ENCODE assay signal across 17 cellular contexts in genomic region chr20:62348604-62349003, GRCh38. TPM values are rescaled to one million over a fixed set of nuclear protein-coding genes. Genes with fewer than 3 reads are reported as not detected.
DNase-seq lines count a peak whose midpoint lies in the region; ATAC-seq, FAIRE-seq and TF ChIP-seq lines count a peak whose summit lies in the region.
"Had no signal": no experiment of that assay in that cellular context is flagged by ENCODE, and none has a peak within 500 bp of the region (broad histone marks: within the 10 kb centered on the region; RNA-seq: fewer than 3 reads in every experiment).

No MANE protein-coding gene starts in this region.

- CTCF ChIA-PET in HepG2 (lab: Yijun Ruan, JAX; ENCODE audit: low intra/inter-chr PET ratio, low total read pairs): no interaction called here
- CTCF ChIA-PET in K562 (lab: Yijun Ruan, JAX; ENCODE audit: low intra/inter-chr PET ratio): no interaction called here

- POLR2A ChIA-PET in HepG2 (lab: Yijun Ruan, JAX): interaction anchor here (0.7 to 5.8 kb wide), 2 partner anchors 21 to 27 kb away, joined by 4 to 62 read pairs; partner anchors contain the start of gene LAMA5
- POLR2A ChIA-PET in K562 (lab: Yijun Ruan, JAX): interaction anchor here (0.9 kb wide), 1 partner anchor 9 kb away, joined by 3 read pairs; no protein-coding TSS in a partner anchor

- H3K27me3 ChIP-seq in HepG2 (ENCODE audit: control insufficient read depth in 1 of 2, insufficient read depth in 2 of 2, low read length in 2 of 2) (no peaks in the 10 kb centered on the region), right lobe of liver (no peaks in the 10 kb centered on the region), K562 (ENCODE audit: control insufficient read depth in 2 of 2, insufficient read depth in 2 of 2, low read length in 2 of 2) (no peaks in the 10 kb centered on the region)
- H3K27me3 ChIP-seq: BE2C had no signal

- H3K9me3 ChIP-seq in HepG2 (ENCODE audit: low read length) (no peaks in the 10 kb centered on the region), right lobe of liver (no peaks in the 10 kb centered on the region), K562 (replicated peaks; ENCODE audit: control insufficient read depth, insufficient read depth, low read depth, low read length) (no peaks in the 10 kb centered on the region)
- H3K9me3 ChIP-seq: BE2C, HAP-1 had no signal

- H3K27me3 Mint-ChIP-seq in progenitor cell of endocrine pancreas: no peaks in the 10 kb centered on the region
- H3K27me3 Mint-ChIP-seq: CD4-positive, alpha-beta memory T cell had no signal

- no peak overlapping the region for H2AFZ ChIP-seq in HepG2 (ENCODE audit: low read length)
- H2AFZ ChIP-seq in K562 (ENCODE audit: low read depth, low read length): no peak overlapping the region

- 100% methylated on average over 1 of the region's 1 CpG for WGBS in HepG2 (ENCODE audit: low lambda C conversion rate)
- WGBS in right lobe of liver (ENCODE audit: insufficient coverage, low coverage, low lambda C conversion rate, missing lambda C conversion rate): 100% methylated on average over 1 of the region's 1 CpG
- 100% methylated on average over 1 of the region's 1 CpG for WGBS in K562 (ENCODE audit: insufficient coverage, low coverage, missing lambda C conversion rate)

- TF ChIP-seq RAD21 in HepG2 (CRISPR knock-in tag; IDR thresholded peaks at IDR 0.05) (no peak), K562 (CRISPR knock-in tag; conservative IDR thresholded peaks at IDR 0.05 in 1 of 2, IDR thresholded peaks at IDR 0.05 in 1 of 2) (no peak)

- H3K27ac ChIP-seq in HepG2 (ENCODE audit: extremely low read length, insufficient read depth, low read length) (no peak overlapping the region), right lobe of liver (no peak overlapping the region), K562 (ENCODE audit: extremely low read depth, low read depth, low read length) (no peak overlapping the region)
- H3K27ac ChIP-seq: C4-2B had no signal

- H3K4me1 ChIP-seq in HepG2 (ENCODE audit: insufficient read depth, low read length) (peaks cover 26% of the 10 kb centered on the region), right lobe of liver (peaks cover 0 to 15% (median 0%) of the 10 kb centered on the region in 4 donors), K562 (replicated peaks in 1 of 2; ENCODE audit: control insufficient read depth in 2 of 2, insufficient read depth in 2 of 2, low read length in 2 of 2) (peaks cover 0 to 37% of the 10 kb centered on the region in 2 experiments; a peak in 1 of 5 replicates)
- H3K4me1 ChIP-seq: HAP-1 had no signal

- no peak for TF ChIP-seq POLR2A in HepG2 (IDR thresholded peaks at IDR 0.05; ENCODE audit: insufficient read depth in 1 of 2, low read depth in 2 of 2, low read length in 2 of 2)
- no peak for TF ChIP-seq POLR2A in right lobe of liver (IDR thresholded peaks at IDR 0.05)
- TF ChIP-seq POLR2A in K562 (conservative IDR thresholded peaks at IDR 0.05): no peak

- H3K36me3 Mint-ChIP-seq in progenitor cell of endocrine pancreas (ENCODE audit: insufficient read depth): peaks cover 24% of the 10 kb centered on the region
- H3K36me3 Mint-ChIP-seq: CD4-positive, alpha-beta memory T cell had no signal

- H3K4me2 ChIP-seq in HepG2 (ENCODE audit: low read depth, low read length): no peak overlapping the region
- H3K4me2 ChIP-seq in K562 (ENCODE audit: insufficient read depth, low read length): no peak overlapping the region

- H3K4me3 Mint-ChIP-seq in progenitor cell of endocrine pancreas (ENCODE audit: low read depth): no peak overlapping the region
- H3K4me3 Mint-ChIP-seq: HFFc6 had no signal

- H3K9ac ChIP-seq in HepG2 (ENCODE audit: insufficient read depth, low read depth, low read length) (no peak overlapping the region), K562 (ENCODE audit: insufficient read depth in 1 of 2, low read depth in 2 of 2, low read length in 2 of 2) (no peak overlapping the region)

- H3K4me1 Mint-ChIP-seq in progenitor cell of endocrine pancreas (ENCODE audit: low read depth): no peaks in the 10 kb centered on the region

- intact Hi-C loops in HepG2 (cut with micrococcal nuclease; ENCODE audit: unreplicated experiment) (no loop called here), right lobe of liver (cut with DNase I) (no loop called here), K562 (cut with micrococcal nuclease) (no loop called here)

- H3K4me3 ChIP-seq in HepG2 (replicated peaks in 1 of 3; ENCODE audit: insufficient read depth in 1 of 3, low read depth in 2 of 3, low read length in 3 of 3): no peak overlapping the region
- H3K4me3 ChIP-seq in right lobe of liver: no peak overlapping the region
- H3K4me3 ChIP-seq in K562: no peak overlapping the region
- H3K4me3 ChIP-seq: HAP-1 had no signal

- peaks cover 8% of the 10 kb centered on the region for H3K9me3 Mint-ChIP-seq in progenitor cell of endocrine pancreas (ENCODE audit: low read depth)

- TF ChIP-seq EP300 in HepG2 (IDR thresholded peaks at IDR 0.05; ENCODE audit: low read depth in 2 of 2, low read length in 2 of 2) (no peak), HepG2 (CRISPR knock-in tag; IDR thresholded peaks at IDR 0.05; ENCODE audit: borderline replicate concordance) (no peak), K562 (IDR thresholded peaks at IDR 0.05; ENCODE audit: low read length) (no peak)

- ATAC-seq in HepG2 (no peak), right lobe of liver (no peak), K562 (no peak)

- BruUV-seq in HepG2 (replicated peaks; lab: Mats Ljungman, UMichigan): no TSS peak
- no TSS peak for BruUV-seq in K562 (replicated peaks; lab: Mats Ljungman, UMichigan)

- H4K20me1 ChIP-seq in HepG2 (ENCODE audit: insufficient read depth, low read length): peaks cover 3% of the 10 kb centered on the region; the same call in 1 of the 2 replicates
- no peaks in the 10 kb centered on the region for H4K20me1 ChIP-seq in K562 (replicated peaks; ENCODE audit: control insufficient read depth, insufficient read depth, low read length)

- H3K79me2 ChIP-seq in HepG2 (ENCODE audit: insufficient read depth, low read length) (peaks cover 4% of the 10 kb centered on the region), K562 (ENCODE audit: control insufficient read depth, insufficient read depth, low read length) (no peaks in the 10 kb centered on the region)

- in situ Hi-C loops in HepG2 (cut with HindIII; ENCODE audit: extremely low pct_ligation_motif_present, low pct_unique_long_range_greater_than_20kb): no loop called here
- in situ Hi-C loops in K562 (cut with MboI): no loop called here

- H3K27ac Mint-ChIP-seq in progenitor cell of endocrine pancreas: peak overlapping the region; percentile 13
- H3K27ac Mint-ChIP-seq: HFFc6 had no signal

- peaks cover 2% of the 10 kb centered on the region for H3K9me1 ChIP-seq in K562 (ENCODE audit: control insufficient read depth, insufficient read depth, low read length)

- peaks cover 36 to 61% of the 10 kb centered on the region in 2 experiments for H3K36me3 ChIP-seq in HepG2 (replicated peaks in 1 of 2; ENCODE audit: control insufficient read depth in 1 of 2, insufficient read depth in 2 of 2, low read length in 2 of 2)
- peaks cover 0 to 6% (median 0%) of the 10 kb centered on the region in 4 donors for H3K36me3 ChIP-seq in right lobe of liver
- H3K36me3 ChIP-seq in K562 (ENCODE audit: control insufficient read depth, insufficient read depth, low read length): peaks cover 73% of the 10 kb centered on the region
- H3K36me3 ChIP-seq: BE2C had no signal

- DNase-seq in HepG2 (ENCODE audit: low spot score): no peak
- no peak for DNase-seq in right lobe of liver
- peak in 1 of 4 experiments; percentile 36 for DNase-seq in K562 (ENCODE audit: extremely low read depth in 1 of 4, low spot score in 3 of 4)
- DNase-seq in progenitor cell of endocrine pancreas (ENCODE audit: low spot score, unreplicated experiment): no peak
- no peak for DNase-seq in stimulated activated CD4-positive, alpha-beta T cell treated with anti-CD3 and anti-CD28 coated beads, Interleukin-12 subunit alpha, Interleukin-12 subunit beta, amount 100 ng/mL, for 4 hours
- DNase-seq in A172 (ENCODE audit: low spot score): no peak
- no peak for DNase-seq in OCI-M1 (lab: John Stamatoyannopoulos, UW)
- DNase-seq: BE2C, COR-L47, DMS53, GF-D8, HFFc6 had no signal

- TF ChIP-seq CTCF in HepG2 (CRISPR knock-in tag; IDR thresholded peaks at IDR 0.05) (no peak), right lobe of liver (IDR thresholded peaks at IDR 0.05) (no peak), K562 (IDR thresholded peaks at IDR 0.05 in 2 of 3, conservative IDR thresholded peaks at IDR 0.05 in 1 of 3; ENCODE audit: insufficient read depth in 2 of 3, low read depth in 1 of 3, low read length in 3 of 3) (no peak), progenitor cell of endocrine pancreas (IDR thresholded peaks at IDR 0.05; ENCODE audit: unreplicated experiment) (no peak)

- no peak for FAIRE-seq in HepG2 (lab: Jason Lieb, UNC)
- FAIRE-seq in K562 (lab: Jason Lieb, UNC): no peak
- FAIRE-seq: A204.1, H1 had no signal

RNA-seq across cellular contexts. Expression of gene LAMA5, which starts 18.5 kb away (rescaled TPM):
- total RNA-seq in HepG2 (2016; rRNA removed; fragmentation: Illumina TruSeq; extraction: Trizol): 28.5 and 44.7 TPM in 2 replicates
- 32.2 and 40.1 TPM in 2 replicates for total RNA-seq in HepG2 (2016; cell fraction: cytosol; rRNA removed; fragmentation: Illumina TruSeq; extraction: Trizol; ENCODE audit: low read depth)
- 24.0 and 53.5 TPM in 2 replicates for total RNA-seq in HepG2 (2016; cell fraction: insoluble cytoplasmic fraction; rRNA removed; fragmentation: Illumina TruSeq; extraction: Trizol)
- total RNA-seq in HepG2 (2016; cell fraction: membrane; rRNA removed; fragmentation: Illumina TruSeq; extraction: Trizol): 23.5 and 24.2 TPM in 2 replicates
- 108 and 131 TPM in 2 replicates for total RNA-seq in HepG2 (2016; cell fraction: nucleus; rRNA removed; fragmentation: Illumina TruSeq; extraction: Trizol)
- polyA plus RNA-seq in HepG2 (2011; rRNA removed): 21.0 and 22.7 TPM in 2 replicates
- polyA plus RNA-seq in HepG2 (2011; cell fraction: cytosol; rRNA removed): 9.5 and 17.6 TPM in 2 replicates
- 504 and 754 TPM in 2 replicates for polyA plus RNA-seq in HepG2 (2011; cell fraction: nucleus; rRNA removed)
- polyA plus RNA-seq in HepG2 (2012): 96.2 and 135 TPM in 2 replicates
- polyA plus RNA-seq in HepG2 (2016; cell fraction: cytosol; fragmentation: Illumina TruSeq; extraction: Trizol; ENCODE audit: low read depth): 12.5 and 12.7 TPM in 2 replicates
- 34.3 and 49.3 TPM in 2 replicates for polyA plus RNA-seq in HepG2 (2016; cell fraction: insoluble cytoplasmic fraction; fragmentation: Illumina TruSeq; extraction: Trizol; ENCODE audit: low read depth)
- 14.2 and 17.2 TPM in 2 replicates for polyA plus RNA-seq in HepG2 (2016; cell fraction: membrane; fragmentation: Illumina TruSeq; extraction: Trizol; ENCODE audit: low read depth)
- 598 and 620 TPM in 2 replicates for polyA plus RNA-seq in HepG2 (2016; cell fraction: nucleus; fragmentation: Illumina TruSeq; extraction: Trizol; ENCODE audit: insufficient read depth, low read depth)
- polyA minus RNA-seq in HepG2 (2011; rRNA and poly(A)+ RNA removed; ENCODE audit: low replicate concordance): 26.2 and 35.7 TPM in 2 replicates
- 23.2 and 27.1 TPM in 2 replicates for polyA minus RNA-seq in HepG2 (2011; cell fraction: cytosol; rRNA and poly(A)+ RNA removed)
- 70.0 and 71.2 TPM in 2 replicates for polyA minus RNA-seq in HepG2 (2011; cell fraction: nucleus; rRNA and poly(A)+ RNA removed)
- 10 to 100 TPM; 30.3 to 80.8 (median 47.1) TPM for total RNA-seq in right lobe of liver
- 218 and 612 TPM in 2 replicates for total RNA-seq in K562 (2011; cell fraction: chromatin; rRNA removed; ENCODE audit: low replicate concordance)
- total RNA-seq in K562 (2011; cell fraction: nucleolus; rRNA removed): 256 and 378 TPM in 2 replicates
- total RNA-seq in K562 (2011; cell fraction: nucleoplasm; rRNA removed): 206 and 238 TPM in 2 replicates
- 26.4 and 38.3 TPM in 2 replicates for total RNA-seq in K562 (2014; rRNA removed)
- 2.2 and 3.2 TPM in 2 replicates for total RNA-seq in K562 (2014; rRNA removed; fragmentation: Illumina TruSeq; extraction: Trizol)
- total RNA-seq in K562 (2015; rRNA removed; fragmentation: Illumina TruSeq; extraction: Trizol): 11.3 and 11.7 TPM in 2 replicates
- total RNA-seq in K562 (2021): 86.4 and 101 TPM in 2 replicates
- polyA plus RNA-seq in K562 (2011; rRNA removed): 4.4 and 10.0 TPM in 2 replicates
- polyA plus RNA-seq in K562 (2011; cell fraction: cytosol; rRNA removed): 3.9 and 11.1 TPM in 2 replicates
- polyA plus RNA-seq in K562 (2011; cell fraction: nucleus; rRNA removed): 130 and 166 TPM in 2 replicates
- polyA plus RNA-seq in K562 (2012): 49.7 and 63.1 TPM in 2 replicates
- 7.8 and 20.0 TPM in 2 replicates for polyA plus RNA-seq in K562 (2014; fragmentation: Illumina TruSeq; extraction: Trizol)
- under 1 TPM; 0.31 to 0.48 TPM for polyA plus RNA-seq in K562 (2014; fragmentation: Nextera tagmentation; extraction: Ambion mirVana)
- 60.2 and 67.3 TPM in 2 replicates for polyA plus RNA-seq in K562 (2014; rRNA removed)
- 1.5 and 1.9 TPM in 2 replicates for polyA minus RNA-seq in K562 (2011; rRNA and poly(A)+ RNA removed)
- 11.0 and 21.3 TPM in 2 replicates for polyA minus RNA-seq in K562 (2011; cell fraction: cytosol; rRNA and poly(A)+ RNA removed)
- polyA minus RNA-seq in K562 (2011; cell fraction: nucleus; rRNA and poly(A)+ RNA removed): 33.7 and 42.1 TPM in 2 replicates
- total RNA-seq in progenitor cell of endocrine pancreas: 248 and 252 TPM in 2 replicates
- total RNA-seq in A172 (2014; rRNA removed; shearing (Covaris generic)): 63.8 and 81.2 TPM in 2 replicates
- polyA plus RNA-seq: CD4-positive, alpha-beta memory T cell had no signal

RNA-seq across cellular contexts. Expression of gene RPS21, which starts 38.3 kb away (rescaled TPM):
- total RNA-seq in HepG2 (2016; rRNA removed; fragmentation: Illumina TruSeq; extraction: Trizol) (2,584 and 2,647 TPM in 2 replicates), right lobe of liver (100 to 1,000 TPM; 339 to 696 (median 413) TPM), K562 (2014; rRNA removed) (1,801 and 2,504 TPM in 2 replicates), K562 (2014; rRNA removed; fragmentation: Illumina TruSeq; extraction: Trizol) (1,196 and 1,380 TPM in 2 replicates), K562 (2015; rRNA removed; fragmentation: Illumina TruSeq; extraction: Trizol) (1,567 and 1,716 TPM in 2 replicates), K562 (2021) (3,091 and 3,491 TPM in 2 replicates), progenitor cell of endocrine pancreas (1,160 and 1,251 TPM in 2 replicates)
- total RNA-seq in HepG2 (2016; cell fraction: cytosol; rRNA removed; fragmentation: Illumina TruSeq; extraction: Trizol; ENCODE audit: low read depth): 3,497 and 3,511 TPM in 2 replicates
- 2,606 and 2,768 TPM in 2 replicates for total RNA-seq in HepG2 (2016; cell fraction: insoluble cytoplasmic fraction; rRNA removed; fragmentation: Illumina TruSeq; extraction: Trizol)
- 4,939 and 5,761 TPM in 2 replicates for total RNA-seq in HepG2 (2016; cell fraction: membrane; rRNA removed; fragmentation: Illumina TruSeq; extraction: Trizol)
- total RNA-seq in HepG2 (2016; cell fraction: nucleus; rRNA removed; fragmentation: Illumina TruSeq; extraction: Trizol): 1,156 and 1,166 TPM in 2 replicates
- polyA plus RNA-seq in HepG2 (2011; rRNA removed) (9,925 and 11,063 TPM in 2 replicates), K562 (2011; rRNA removed) (5,647 and 7,256 TPM in 2 replicates), K562 (2014; fragmentation: Illumina TruSeq; extraction: Trizol) (1,908 and 2,386 TPM in 2 replicates), K562 (2014; fragmentation: Nextera tagmentation; extraction: Ambion mirVana) (1,000 to 10,000 TPM; 3,588 to 3,968 TPM), K562 (2014; rRNA removed) (3,958 and 4,439 TPM in 2 replicates)
- 11,031 and 15,081 TPM in 2 replicates for polyA plus RNA-seq in HepG2 (2011; cell fraction: cytosol; rRNA removed)
- 5,156 and 5,267 TPM in 2 replicates for polyA plus RNA-seq in HepG2 (2011; cell fraction: nucleus; rRNA removed)
- 6,658 and 8,852 TPM in 2 replicates for polyA plus RNA-seq in HepG2 (2012)
- 5,362 and 5,590 TPM in 2 replicates for polyA plus RNA-seq in HepG2 (2016; cell fraction: cytosol; fragmentation: Illumina TruSeq; extraction: Trizol; ENCODE audit: low read depth)
- 3,197 and 3,428 TPM in 2 replicates for polyA plus RNA-seq in HepG2 (2016; cell fraction: insoluble cytoplasmic fraction; fragmentation: Illumina TruSeq; extraction: Trizol; ENCODE audit: low read depth)
- 5,998 and 6,820 TPM in 2 replicates for polyA plus RNA-seq in HepG2 (2016; cell fraction: membrane; fragmentation: Illumina TruSeq; extraction: Trizol; ENCODE audit: low read depth)
- 2,753 and 2,989 TPM in 2 replicates for polyA plus RNA-seq in HepG2 (2016; cell fraction: nucleus; fragmentation: Illumina TruSeq; extraction: Trizol; ENCODE audit: insufficient read depth, low read depth)
- 2,340 and 3,999 TPM in 2 replicates for polyA minus RNA-seq in HepG2 (2011; rRNA and poly(A)+ RNA removed; ENCODE audit: low replicate concordance)
- polyA minus RNA-seq in HepG2 (2011; cell fraction: cytosol; rRNA and poly(A)+ RNA removed): 1,154 and 1,167 TPM in 2 replicates
- polyA minus RNA-seq in HepG2 (2011; cell fraction: nucleus; rRNA and poly(A)+ RNA removed): 809 and 896 TPM in 2 replicates
- 256 and 439 TPM in 2 replicates for total RNA-seq in K562 (2011; cell fraction: chromatin; rRNA removed; ENCODE audit: low replicate concordance)
- 1,390 and 1,394 TPM in 2 replicates for total RNA-seq in K562 (2011; cell fraction: nucleolus; rRNA removed)
- 1,168 and 2,200 TPM in 2 replicates for total RNA-seq in K562 (2011; cell fraction: nucleoplasm; rRNA removed)
- polyA plus RNA-seq in K562 (2011; cell fraction: cytosol; rRNA removed): 8,200 and 10,658 TPM in 2 replicates
- 3,206 and 5,803 TPM in 2 replicates for polyA plus RNA-seq in K562 (2011; cell fraction: nucleus; rRNA removed)
- polyA plus RNA-seq in K562 (2012): 4,519 and 5,994 TPM in 2 replicates
- polyA minus RNA-seq in K562 (2011; rRNA and poly(A)+ RNA removed): 1,429 and 1,744 TPM in 2 replicates
- 755 and 891 TPM in 2 replicates for polyA minus RNA-seq in K562 (2011; cell fraction: cytosol; rRNA and poly(A)+ RNA removed)
- 430 and 792 TPM in 2 replicates for polyA minus RNA-seq in K562 (2011; cell fraction: nucleus; rRNA and poly(A)+ RNA removed)
- total RNA-seq in A172 (2014; rRNA removed; shearing (Covaris generic)): 2,286 and 2,536 TPM in 2 replicates

RNA-seq across cellular contexts. Expression of gene ADRM1, which starts 45.8 kb away (rescaled TPM):
- total RNA-seq in HepG2 (2016; rRNA removed; fragmentation: Illumina TruSeq; extraction: Trizol) (143 and 154 TPM in 2 replicates), right lobe of liver (100 to 1,000 TPM in 2 of 6 experiments, 10 to 100 TPM in 4; 49.5 to 139 (median 55.7) TPM), K562 (2014; rRNA removed) (223 and 261 TPM in 2 replicates), K562 (2014; rRNA removed; fragmentation: Illumina TruSeq; extraction: Trizol) (22.5 and 32.1 TPM in 2 replicates), K562 (2015; rRNA removed; fragmentation: Illumina TruSeq; extraction: Trizol) (125 and 136 TPM in 2 replicates), K562 (2021) (159 and 160 TPM in 2 replicates), progenitor cell of endocrine pancreas (66.2 and 67.1 TPM in 2 replicates)
- total RNA-seq in HepG2 (2016; cell fraction: cytosol; rRNA removed; fragmentation: Illumina TruSeq; extraction: Trizol; ENCODE audit: low read depth): 51.6 and 53.2 TPM in 2 replicates
- 149 and 159 TPM in 2 replicates for total RNA-seq in HepG2 (2016; cell fraction: insoluble cytoplasmic fraction; rRNA removed; fragmentation: Illumina TruSeq; extraction: Trizol)
- total RNA-seq in HepG2 (2016; cell fraction: membrane; rRNA removed; fragmentation: Illumina TruSeq; extraction: Trizol): 59.3 and 62.8 TPM in 2 replicates
- 76.2 and 86.5 TPM in 2 replicates for total RNA-seq in HepG2 (2016; cell fraction: nucleus; rRNA removed; fragmentation: Illumina TruSeq; extraction: Trizol)
- polyA plus RNA-seq in HepG2 (2011; rRNA removed) (92.9 and 106 TPM in 2 replicates), K562 (2011; rRNA removed) (57.6 and 67.4 TPM in 2 replicates), K562 (2014; fragmentation: Illumina TruSeq; extraction: Trizol) (49.3 and 107 TPM in 2 replicates), K562 (2014; fragmentation: Nextera tagmentation; extraction: Ambion mirVana) (10 to 100 TPM in 1 of 2 experiments, 1 to 10 TPM in 1; 5.0 to 21.6 TPM), K562 (2014; rRNA removed) (192 and 201 TPM in 2 replicates)
- 90.4 and 144 TPM in 2 replicates for polyA plus RNA-seq in HepG2 (2011; cell fraction: cytosol; rRNA removed)
- polyA plus RNA-seq in HepG2 (2011; cell fraction: nucleus; rRNA removed): 158 and 185 TPM in 2 replicates
- 62.1 and 86.3 TPM in 2 replicates for polyA plus RNA-seq in HepG2 (2012)
- polyA plus RNA-seq in HepG2 (2016; cell fraction: cytosol; fragmentation: Illumina TruSeq; extraction: Trizol; ENCODE audit: low read depth): 50.3 and 52.6 TPM in 2 replicates
- 185 and 189 TPM in 2 replicates for polyA plus RNA-seq in HepG2 (2016; cell fraction: insoluble cytoplasmic fraction; fragmentation: Illumina TruSeq; extraction: Trizol; ENCODE audit: low read depth)
- polyA plus RNA-seq in HepG2 (2016; cell fraction: membrane; fragmentation: Illumina TruSeq; extraction: Trizol; ENCODE audit: low read depth): 54.2 and 55.6 TPM in 2 replicates
- polyA plus RNA-seq in HepG2 (2016; cell fraction: nucleus; fragmentation: Illumina TruSeq; extraction: Trizol; ENCODE audit: insufficient read depth, low read depth): 165 and 171 TPM in 2 replicates
- polyA minus RNA-seq in HepG2 (2011; rRNA and poly(A)+ RNA removed; ENCODE audit: low replicate concordance): 92.6 and 107 TPM in 2 replicates
- polyA minus RNA-seq in HepG2 (2011; cell fraction: cytosol; rRNA and poly(A)+ RNA removed): 50.7 and 55.0 TPM in 2 replicates
- 47.2 and 49.4 TPM in 2 replicates for polyA minus RNA-seq in HepG2 (2011; cell fraction: nucleus; rRNA and poly(A)+ RNA removed)
- 21.6 and 87.3 TPM in 2 replicates for total RNA-seq in K562 (2011; cell fraction: chromatin; rRNA removed; ENCODE audit: low replicate concordance)
- 87.6 and 87.7 TPM in 2 replicates for total RNA-seq in K562 (2011; cell fraction: nucleolus; rRNA removed)
- 41.0 and 41.6 TPM in 2 replicates for total RNA-seq in K562 (2011; cell fraction: nucleoplasm; rRNA removed)
- polyA plus RNA-seq in K562 (2011; cell fraction: cytosol; rRNA removed): 69.2 and 237 TPM in 2 replicates
- 65.6 and 116 TPM in 2 replicates for polyA plus RNA-seq in K562 (2011; cell fraction: nucleus; rRNA removed)
- 109 and 153 TPM in 2 replicates for polyA plus RNA-seq in K562 (2012)
- polyA minus RNA-seq in K562 (2011; rRNA and poly(A)+ RNA removed): 16.1 and 32.6 TPM in 2 replicates
- polyA minus RNA-seq in K562 (2011; cell fraction: cytosol; rRNA and poly(A)+ RNA removed): 51.8 and 55.0 TPM in 2 replicates
- polyA minus RNA-seq in K562 (2011; cell fraction: nucleus; rRNA and poly(A)+ RNA removed): 42.8 and 44.0 TPM in 2 replicates
- 329 and 402 TPM in 2 replicates for total RNA-seq in A172 (2014; rRNA removed; shearing (Covaris generic))

RNA-seq across cellular contexts. Expression of gene CABLES2, which starts 58.5 kb away (rescaled TPM):
- total RNA-seq in HepG2 (2016; rRNA removed; fragmentation: Illumina TruSeq; extraction: Trizol): 9.7 and 10.2 TPM in 2 replicates
- 3.4 and 4.0 TPM in 2 replicates for total RNA-seq in HepG2 (2016; cell fraction: cytosol; rRNA removed; fragmentation: Illumina TruSeq; extraction: Trizol; ENCODE audit: low read depth)
- total RNA-seq in HepG2 (2016; cell fraction: insoluble cytoplasmic fraction; rRNA removed; fragmentation: Illumina TruSeq; extraction: Trizol): 9.2 and 9.3 TPM in 2 replicates
- 13.2 and 14.3 TPM in 2 replicates for total RNA-seq in HepG2 (2016; cell fraction: membrane; rRNA removed; fragmentation: Illumina TruSeq; extraction: Trizol)
- 5.6 and 7.3 TPM in 2 replicates for total RNA-seq in HepG2 (2016; cell fraction: nucleus; rRNA removed; fragmentation: Illumina TruSeq; extraction: Trizol)
- polyA plus RNA-seq in HepG2 (2011; rRNA removed): 5.2 and 5.9 TPM in 2 replicates
- 4.8 and 5.4 TPM in 2 replicates for polyA plus RNA-seq in HepG2 (2011; cell fraction: cytosol; rRNA removed)
- polyA plus RNA-seq in HepG2 (2011; cell fraction: nucleus; rRNA removed): 6.8 and 7.6 TPM in 2 replicates
- polyA plus RNA-seq in HepG2 (2012): 4.7 and 5.4 TPM in 2 replicates
- polyA plus RNA-seq in HepG2 (2016; cell fraction: cytosol; fragmentation: Illumina TruSeq; extraction: Trizol; ENCODE audit: low read depth): 7.5 and 8.3 TPM in 2 replicates
- 20.6 and 26.7 TPM in 2 replicates for polyA plus RNA-seq in HepG2 (2016; cell fraction: insoluble cytoplasmic fraction; fragmentation: Illumina TruSeq; extraction: Trizol; ENCODE audit: low read depth)
- polyA plus RNA-seq in HepG2 (2016; cell fraction: membrane; fragmentation: Illumina TruSeq; extraction: Trizol; ENCODE audit: low read depth): 20.0 and 22.1 TPM in 2 replicates
- polyA plus RNA-seq in HepG2 (2016; cell fraction: nucleus; fragmentation: Illumina TruSeq; extraction: Trizol; ENCODE audit: insufficient read depth, low read depth): 18.8 and 19.3 TPM in 2 replicates
- polyA minus RNA-seq in HepG2 (2011; rRNA and poly(A)+ RNA removed; ENCODE audit: low replicate concordance): 5.3 and 6.3 TPM in 2 replicates
- polyA minus RNA-seq in HepG2 (2011; cell fraction: cytosol; rRNA and poly(A)+ RNA removed): 4.9 and 6.3 TPM in 2 replicates
- 4.8 and 5.2 TPM in 2 replicates for polyA minus RNA-seq in HepG2 (2011; cell fraction: nucleus; rRNA and poly(A)+ RNA removed)
- total RNA-seq in right lobe of liver: 1 to 10 TPM; 1.4 to 2.9 (median 2.5) TPM
- 3.6 and 7.1 TPM in 2 replicates for total RNA-seq in K562 (2011; cell fraction: chromatin; rRNA removed; ENCODE audit: low replicate concordance)
- total RNA-seq in K562 (2011; cell fraction: nucleolus; rRNA removed): 3.0 and 3.3 TPM in 2 replicates
- 2.5 and 3.0 TPM in 2 replicates for total RNA-seq in K562 (2011; cell fraction: nucleoplasm; rRNA removed)
- 1.2 and 2.0 TPM in 2 replicates for total RNA-seq in K562 (2014; rRNA removed)
- 0.93 and 1.3 TPM in 2 replicates for total RNA-seq in K562 (2014; rRNA removed; fragmentation: Illumina TruSeq; extraction: Trizol)
- 1.4 and 1.6 TPM in 2 replicates for total RNA-seq in K562 (2015; rRNA removed; fragmentation: Illumina TruSeq; extraction: Trizol)
- total RNA-seq in K562 (2021): 3.7 and 4.2 TPM in 2 replicates
- polyA plus RNA-seq in K562 (2011; rRNA removed): 2.2 and 2.5 TPM in 2 replicates
- polyA plus RNA-seq in K562 (2011; cell fraction: cytosol; rRNA removed): 2.6 and 3.8 TPM in 2 replicates
- 5.3 and 9.0 TPM in 2 replicates for polyA plus RNA-seq in K562 (2011; cell fraction: nucleus; rRNA removed)
- 3.9 and 7.7 TPM in 2 replicates for polyA plus RNA-seq in K562 (2012)
- 2.7 and 3.2 TPM in 2 replicates for polyA plus RNA-seq in K562 (2014; fragmentation: Illumina TruSeq; extraction: Trizol)
- polyA plus RNA-seq in K562 (2014; fragmentation: Nextera tagmentation; extraction: Ambion mirVana): under 1 TPM; 0.46 to 0.72 TPM
- 2.1 and 2.2 TPM in 2 replicates for polyA plus RNA-seq in K562 (2014; rRNA removed)
- polyA minus RNA-seq in K562 (2011; rRNA and poly(A)+ RNA removed): 1.1 and 1.7 TPM in 2 replicates
- polyA minus RNA-seq in K562 (2011; cell fraction: cytosol; rRNA and poly(A)+ RNA removed): 5.1 and 5.4 TPM in 2 replicates
- 1.6 and 1.7 TPM in 2 replicates for polyA minus RNA-seq in K562 (2011; cell fraction: nucleus; rRNA and poly(A)+ RNA removed)
- total RNA-seq in progenitor cell of endocrine pancreas: 20.4 and 21.7 TPM in 2 replicates
- total RNA-seq in A172 (2014; rRNA removed; shearing (Covaris generic)): 10.4 and 12.9 TPM in 2 replicates

Comparison
In these comparisons a context has a peak if more than half of its experiments do, and no peak if none do; other contexts are left out.
1. Of the 241 proteins assayed by ChIP-seq in both HepG2 and K562: peak only in HepG2: NFRKB; only in K562: none; in both: none; in neither: 239; mixed calls (peak in some experiments, not most) for 1.